Comparison of ENCODE assay signal across 19 cellular contexts in genomic region chr6:11012295-11012754, GRCh38. TPM values are rescaled to one million over a fixed set of nuclear protein-coding genes. Genes with fewer than 3 reads are reported as not detected.
"Had no signal": no experiment of that assay in that cellular context is flagged by ENCODE, and none has a peak within 500 bp of the region (broad histone marks: within the 10 kb centered on the region; RNA-seq: fewer than 3 reads in every experiment).

No MANE protein-coding gene starts in this region.

- H3K9me3 ChIP-seq: heart left ventricle, left lung, sigmoid colon, thoracic aorta, transverse colon had no signal

- DNase-seq: central memory CD4-positive, alpha-beta T cell; effector memory CD4-positive, alpha-beta T cell; heart left ventricle; hypothalamus; left lung; midbrain; naive B cell; posterior cingulate gyrus; sigmoid colon; small intestine; stimulated activated CD4-positive, alpha-beta T cell treated with anti-CD3 and anti-CD28 coated beads, Interleukin-2, amount 100 ng/mL, for 48 hours; transverse colon had no signal

- H3K27ac Mint-ChIP-seq: naive B cell; stimulated activated effector memory CD8-positive, alpha-beta T cell treated with anti-CD3 and anti-CD28 coated beads, Interleukin-12 subunit alpha, Interleukin-12 subunit beta, amount 100 ng/mL, for 72 hours; stimulated activated naive CD8-positive, alpha-beta T cell treated with anti-CD3 and anti-CD28 coated beads, Interleukin-15, Interleukin-2, amounts not matched to agents 100 ng/mL and 50 ng/mL, for 24 hours had no signal

- H3K4me3 Mint-ChIP-seq: naive B cell; nephron; stimulated activated effector memory CD8-positive, alpha-beta T cell treated with anti-CD3 and anti-CD28 coated beads, Interleukin-12 subunit alpha, Interleukin-12 subunit beta, amount 100 ng/mL, for 72 hours; stimulated activated naive CD8-positive, alpha-beta T cell treated with anti-CD3 and anti-CD28 coated beads, Interleukin-15, Interleukin-2, amounts not matched to agents 100 ng/mL and 50 ng/mL, for 24 hours had no signal

- H3K36me3 Mint-ChIP-seq: naive B cell; stimulated activated effector memory CD8-positive, alpha-beta T cell treated with anti-CD3 and anti-CD28 coated beads, Interleukin-12 subunit alpha, Interleukin-12 subunit beta, amount 100 ng/mL, for 72 hours had no signal

- H3K9me3 Mint-ChIP-seq: naive B cell; nephron; stimulated activated effector memory CD8-positive, alpha-beta T cell treated with anti-CD3 and anti-CD28 coated beads, Interleukin-12 subunit alpha, Interleukin-12 subunit beta, amount 100 ng/mL, for 72 hours; stimulated activated naive CD8-positive, alpha-beta T cell treated with anti-CD3 and anti-CD28 coated beads, Interleukin-15, Interleukin-2, amounts not matched to agents 100 ng/mL and 50 ng/mL, for 24 hours had no signal

- H3K27ac ChIP-seq: left lung, sigmoid colon, thoracic aorta, transverse colon had no signal

- H3K36me3 ChIP-seq: heart left ventricle, left lung, sigmoid colon, thoracic aorta, transverse colon had no signal

- H3K4me1 ChIP-seq: left lung, sigmoid colon had no signal

- H3K4me3 ChIP-seq: heart left ventricle, left lung, lung, sigmoid colon, thoracic aorta, transverse colon had no signal

- ATAC-seq: stimulated activated effector memory CD8-positive, alpha-beta T cell treated with anti-CD3 and anti-CD28 coated beads, Interleukin-12 subunit alpha, Interleukin-12 subunit beta, amount 100 ng/mL, for 72 hours had no signal

- H3K4me1 Mint-ChIP-seq: naive B cell; stimulated activated effector memory CD8-positive, alpha-beta T cell treated with anti-CD3 and anti-CD28 coated beads, Interleukin-12 subunit alpha, Interleukin-12 subunit beta, amount 100 ng/mL, for 72 hours had no signal

RNA-seq across cellular contexts. Expression of gene ELOVL2, which starts 31.8 kb away (rescaled TPM):
- total RNA-seq: glomerular endothelial cell, pulmonary artery endothelial cell had no signal
